Comparison of ENCODE assay signal across 1 cellular context in genomic region chr14:104604461-104605449, GRCh38.
TF ChIP-seq lines count a peak whose summit lies in the region.

TMEM179 (minus strand) TSS chr14:104604772; CDS start chr14:104604741, 31 bp downstream.

TF ChIP-seq in K562, 482 proteins besides CTCF, POLR2A, EP300 and RAD21 (continued from another document):
- TF ChIP-seq E2F6 (IDR thresholded peaks at IDR 0.05; ENCODE audit: borderline replicate concordance in 1 of 2, extremely low read depth in 1 of 2, insufficient read depth in 1 of 2, insufficient read length in 1 of 2, low read depth in 1 of 2, low read length in 1 of 2, poor library complexity in 1 of 2, severe bottlenecking in 1 of 2) (peak; percentile 62 to 94), ETS1 (conservative IDR thresholded peaks at IDR 0.05; ENCODE audit: control insufficient read depth, low read depth, low read length) (no peak), MITF (IDR thresholded peaks at IDR 0.05) (no peak), ARNT (IDR thresholded peaks at IDR 0.05) (no peak), NCOA2 (IDR thresholded peaks at IDR 0.05; ENCODE audit: partially characterized antibody in 2 of 2) (no peak), E2F3 (CRISPR knock-in tag; IDR thresholded peaks at IDR 0.05) (0 out of 2 replicates have a peak, but pooled peaks have one; percentile 31), CXXC5 (CRISPR knock-in tag; IDR thresholded peaks at IDR 0.05) (peak; percentile 64), NRF1 (conservative IDR thresholded peaks at IDR 0.05 in 1 of 2, IDR thresholded peaks at IDR 0.05 in 1 of 2) (peak; percentile 79 to 87), CBX3 (IDR thresholded peaks at IDR 0.05; ENCODE audit: borderline replicate concordance in 1 of 2, low read length in 2 of 2) (no peak), ID3 (CRISPR knock-in tag; IDR thresholded peaks at IDR 0.05) (no peak), ID3 (tag; IDR thresholded peaks at IDR 0.05) (no peak), NFRKB (IDR thresholded peaks at IDR 0.05; ENCODE audit: low read depth) (no peak), ZNF232 (CRISPR knock-in tag; IDR thresholded peaks at IDR 0.05) (0 out of 2 replicates have a peak, but pooled peaks have one; percentile 26), HMBOX1 (IDR thresholded peaks at IDR 0.05) (no peak), ZBTB8A (IDR thresholded peaks at IDR 0.05; ENCODE audit: partially characterized antibody) (no peak), GTF2A2 (tag; IDR thresholded peaks at IDR 0.05) (no peak), ZNF41 (CRISPR knock-in tag; conservative IDR thresholded peaks at IDR 0.05) (no peak), NR3C1 (CRISPR knock-in tag; IDR thresholded peaks at IDR 0.05) (peak; percentile 79; the same call in 1 of the 2 replicates), CTBP1 (IDR thresholded peaks at IDR 0.05; ENCODE audit: borderline replicate concordance) (peak; percentile 29; the same call in 1 of the 2 replicates), ZNF589 (CRISPR knock-in tag; IDR thresholded peaks at IDR 0.05; ENCODE audit: low read depth) (no peak)
